Comparison of ENCODE assay signal across 8 cellular contexts in the genomic region with DNA sequence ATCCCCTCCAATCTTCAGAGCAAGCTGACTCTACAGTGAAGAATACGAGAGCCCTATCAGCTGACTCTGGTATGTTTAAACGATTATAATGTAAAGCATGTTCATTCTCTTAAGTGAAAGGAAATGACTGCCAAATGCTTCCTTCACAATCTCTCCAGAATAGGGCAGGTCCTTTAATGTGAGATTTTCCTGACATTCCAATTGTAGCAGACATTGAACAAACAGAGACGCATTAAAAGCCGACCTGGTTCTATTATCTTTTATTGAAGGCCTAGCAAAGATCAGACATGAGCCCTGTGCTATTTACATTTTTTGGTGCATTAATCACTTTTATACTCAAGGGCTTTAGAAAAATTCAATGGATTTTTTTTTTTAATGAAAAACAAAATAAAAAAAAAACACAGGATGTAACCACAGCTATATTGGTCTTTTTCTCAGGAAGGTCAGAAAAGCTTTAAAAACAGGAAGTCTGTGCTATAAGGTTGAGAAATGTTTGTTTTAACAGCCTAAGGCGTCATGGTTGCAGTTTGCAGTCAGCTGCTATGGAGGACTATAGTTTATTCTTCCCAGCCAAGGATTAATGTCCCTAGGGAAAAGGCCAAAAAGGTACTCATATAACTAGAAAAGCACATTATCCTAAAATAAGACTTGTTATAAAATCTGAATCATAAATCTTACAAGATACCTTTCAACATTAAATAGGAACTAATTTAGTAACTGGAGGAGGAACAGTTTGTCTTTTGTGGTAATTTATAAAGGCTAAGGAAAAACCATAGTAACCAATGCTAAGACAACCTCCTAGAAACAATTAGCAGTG.
DNase-seq lines count a peak whose midpoint lies in the region; ATAC-seq and TF ChIP-seq lines count a peak whose summit lies in the region.

No MANE protein-coding gene starts in this region.

- peaks cover 12% of the 10 kb centered on the region for H3K36me3 Mint-ChIP-seq in Caco-2 (ENCODE audit: insufficient read depth, unreplicated experiment)

- no peak overlapping the region for H4K91ac ChIP-seq in IMR-90 (ENCODE audit: insufficient read depth, low read depth, low read length)

- TF ChIP-seq RAD21 in IMR-90 (IDR thresholded peaks at IDR 0.05; ENCODE audit: low read length), result no peak

- no peak overlapping the region for H3K23ac ChIP-seq in IMR-90 (ENCODE audit: low read depth, low read length)

- peak overlapping the region; percentile 58; the same call in 1 of the 2 replicates for H3K18ac ChIP-seq in IMR-90 (ENCODE audit: low read depth, low read length)

- peak overlapping the region; percentile 79 for H3K27ac Mint-ChIP-seq in Caco-2 (ENCODE audit: unreplicated experiment)

- dilution Hi-C loops in IMR-90 (cut with HindIII; ENCODE audit: low sequenced_read_pairs, unreplicated experiment), result no loop called here

- H3K9ac ChIP-seq in IMR-90 (ENCODE audit: low read depth, low read length), result no peak overlapping the region
- 0 out of 2 replicates have a peak overlapping the region, but pooled peaks have one; percentile 2 for H3K9ac ChIP-seq in OCI-LY3 (ENCODE audit: low read length)

- H3K27me3 ChIP-seq in Caco-2 (replicated peaks; ENCODE audit: control insufficient read depth, insufficient read depth, low read length) (no peaks in the 10 kb centered on the region), IMR-90 (ENCODE audit: control insufficient read depth, insufficient read depth, low read length) (no peaks in the 10 kb centered on the region), OCI-LY3 (ENCODE audit: low read depth, low read length) (no peaks in the 10 kb centered on the region), right lobe of liver (no peaks in the 10 kb centered on the region), thymus (ENCODE audit: control insufficient read depth, insufficient read depth) (no peaks in the 10 kb centered on the region)

- TF ChIP-seq CTCF in Caco-2 (IDR thresholded peaks at IDR 0.05; ENCODE audit: insufficient read depth in 1 of 2, low read depth in 1 of 2, low read length in 1 of 2, severe bottlenecking in 1 of 2, unreplicated experiment in 1 of 2), result no peak
- no peak for TF ChIP-seq CTCF in IMR-90 (conservative IDR thresholded peaks at IDR 0.05; ENCODE audit: low read depth, low read length)
- TF ChIP-seq CTCF in OCI-LY3 (IDR thresholded peaks at IDR 0.05; ENCODE audit: low read depth, low read length), result no peak
- no peak for TF ChIP-seq CTCF in cardiac fibroblast (IDR thresholded peaks at IDR 0.05; ENCODE audit: low read depth, low read length)
- no peak for TF ChIP-seq CTCF in right lobe of liver (IDR thresholded peaks at IDR 0.05)

- H3K27ac ChIP-seq in IMR-90 (ENCODE audit: insufficient read depth, low read length) (peak overlapping the region; percentile 64; the same call in 1 of the 2 replicates), OCI-LY3 (ENCODE audit: low read length) (no peak overlapping the region), right lobe of liver (peak overlapping the region; percentile 25 to 53 (median 41)), thymus (ENCODE audit: low read depth) (peak overlapping the region; percentile 21)

- no CpG with 5 or more reads among the region's 5 CpGs for WGBS in IMR-90 (ENCODE audit: extremely low coverage in 2 of 2, insufficient read length in 1 of 2), 2 experiments
- WGBS in right lobe of liver (ENCODE audit: insufficient coverage, low coverage, low lambda C conversion rate, missing lambda C conversion rate), result 9% methylated on average over 5 of the region's 5 CpGs
- 20% methylated on average over 5 of the region's 5 CpGs for WGBS in thymus

- peaks cover 3% of the 10 kb centered on the region; the same call in 1 of the 2 replicates for H3K79me2 ChIP-seq in OCI-LY3 (ENCODE audit: low read length)

- no peak overlapping the region for H3K4me3 ChIP-seq in Caco-2 (ENCODE audit: low read depth, low read length)
- no peak overlapping the region for H3K4me3 ChIP-seq in IMR-90 (ENCODE audit: insufficient read depth, low read depth, low read length)
- no peak overlapping the region for H3K4me3 ChIP-seq in OCI-LY3 (ENCODE audit: low read length)
- peak overlapping the region in 1 of 2 donors; percentile 21 for H3K4me3 ChIP-seq in cardiac fibroblast (replicated peaks in 1 of 2; ENCODE audit: low read depth in 2 of 2, low read length in 2 of 2)
- H3K4me3 ChIP-seq in right lobe of liver, result no peak overlapping the region
- no peak overlapping the region for H3K4me3 ChIP-seq in thymus (ENCODE audit: low read length)

- peak overlapping the region; percentile 86 for H2BK5ac ChIP-seq in IMR-90 (ENCODE audit: low read depth, low read length, poor library complexity, severe bottlenecking)

- H2AK9ac ChIP-seq in IMR-90 (replicated peaks; ENCODE audit: low read depth, low read length, poor library complexity), result no peak overlapping the region

- intact Hi-C loops in Caco-2 (cut with micrococcal nuclease; ENCODE audit: unreplicated experiment), result no loop called here
- intact Hi-C loops in IMR-90 (cut with micrococcal nuclease), result no loop called here
- intact Hi-C loops in right lobe of liver (cut with DNase I), result no loop called here

- in situ Hi-C loops in IMR-90 (cut with MboI; ENCODE audit: low sequenced_read_pairs), result loop anchor here (25.0 kb wide), 1 partner anchor 725 kb away; no protein-coding TSS in a partner anchor

- ATAC-seq in IMR-90 (ENCODE audit: low read depth) (peak; percentile 90), right lobe of liver (peak; percentile 65 to 80 (median 75))

- H2AK5ac ChIP-seq in IMR-90 (ENCODE audit: low read depth, low read length), result no peak overlapping the region

- TF ChIP-seq POLR2A in IMR-90 (IDR thresholded peaks at IDR 0.05; ENCODE audit: low read depth, low read length), result no peak
- no peak for TF ChIP-seq POLR2A in right lobe of liver (IDR thresholded peaks at IDR 0.05)

- H3K56ac ChIP-seq in IMR-90 (ENCODE audit: extremely low read depth, insufficient read depth, low read length), result peak overlapping the region; percentile 45; the same call in 1 of the 2 replicates

- H3K4me2 ChIP-seq in IMR-90 (ENCODE audit: low read depth, low read length), result peak overlapping the region; percentile 77
- peak overlapping the region; percentile 36 for H3K4me2 ChIP-seq in OCI-LY3 (ENCODE audit: low read length)

- H3K4me1 ChIP-seq in Caco-2, result peaks cover 42% of the 10 kb centered on the region
- H3K4me1 ChIP-seq in IMR-90 (ENCODE audit: control insufficient read depth, insufficient read depth, low read length), result peaks cover 8% of the 10 kb centered on the region
- H3K4me1 ChIP-seq in OCI-LY3 (ENCODE audit: low read length), result peaks cover 13% of the 10 kb centered on the region
- H3K4me1 ChIP-seq in right lobe of liver, result peaks cover 0 to 26% (median 12%) of the 10 kb centered on the region in 4 donors
- H3K4me1 ChIP-seq in thymus (ENCODE audit: control insufficient read depth, insufficient read depth, low read length), result no peaks in the 10 kb centered on the region

- POLR2A ChIA-PET in Caco-2 (lab: Charles Lee) (interaction anchor here (0.7 to 1.4 kb wide), 2 partner anchors 9 to 76 kb away, joined by 4 read pairs; no protein-coding TSS in a partner anchor), IMR-90 (lab: Charles Lee; ENCODE audit: unreplicated experiment) (interaction anchor here (1.0 kb wide), 1 partner anchor 12 kb away, joined by 3 read pairs; no protein-coding TSS in a partner anchor)

- no peak overlapping the region for H2BK15ac ChIP-seq in IMR-90 (ENCODE audit: low read depth, low read length)

- H3K4me3 Mint-ChIP-seq in Caco-2 (ENCODE audit: unreplicated experiment), result peak overlapping the region; percentile 68

- H3K4me1 Mint-ChIP-seq in Caco-2 (ENCODE audit: low read depth, unreplicated experiment), result peaks cover 30% of the 10 kb centered on the region

- H3K9me3 ChIP-seq in Caco-2 (no peaks in the 10 kb centered on the region), IMR-90 (ENCODE audit: control insufficient read depth, insufficient read depth, low read length) (no peaks in the 10 kb centered on the region), OCI-LY3 (ENCODE audit: insufficient read depth, low read length) (no peaks in the 10 kb centered on the region), right lobe of liver (no peaks in the 10 kb centered on the region), thymus (ENCODE audit: control insufficient read depth) (no peaks in the 10 kb centered on the region)

- H3K79me1 ChIP-seq in IMR-90 (ENCODE audit: low read depth in 1 of 2, low read length in 2 of 2), result peaks cover 19 to 39% of the 10 kb centered on the region in 2 experiments

- peaks cover 7% of the 10 kb centered on the region; the same call in 1 of the 2 replicates for H4K20me1 ChIP-seq in IMR-90 (ENCODE audit: insufficient read depth, low read length)
- no peaks in the 10 kb centered on the region for H4K20me1 ChIP-seq in OCI-LY3 (ENCODE audit: insufficient read depth, low read length)

- H3K9me3 Mint-ChIP-seq in Caco-2 (ENCODE audit: unreplicated experiment), result peaks cover 10% of the 10 kb centered on the region

- DNase-seq in Caco-2 (peak in 1 of 2 experiments; percentile 50), IMR-90 (peak; percentile 96), cardiac fibroblast (ENCODE audit: low read depth in 2 of 2) (peak; percentile 95 to 97), right lobe of liver (no peak), ecto neural progenitor cell (ENCODE audit: low spot score) (no peak)
- DNase-seq in stimulated activated naive CD4-positive, alpha-beta T cell treated with Interleukin-2 at 50 U/mL for 16 hours (lab: John Stamatoyannopoulos, UW), result no peak

- H3K9me1 ChIP-seq in IMR-90 (ENCODE audit: insufficient read depth, low read length), result no peaks in the 10 kb centered on the region

- CTCF ChIA-PET in Caco-2 (lab: Charles Lee) (interaction anchor here (0.5 to 1.5 kb wide), 2 partner anchors 136 to 671 kb away, joined by 3 to 4 read pairs; no protein-coding TSS in a partner anchor), IMR-90 (lab: Yijun Ruan, JAX) (interaction anchor here (0.6 to 0.7 kb wide), 2 partner anchors 71 to 166 kb away, joined by 3 to 4 read pairs; no protein-coding TSS in a partner anchor)

- H3K36me3 ChIP-seq in Caco-2 (ENCODE audit: control insufficient read depth, insufficient read depth, low read length), result no peaks in the 10 kb centered on the region; the same call in 1 of the 2 replicates
- H3K36me3 ChIP-seq in IMR-90 (ENCODE audit: control insufficient read depth, insufficient read depth, low read length), result no peaks in the 10 kb centered on the region
- no peaks in the 10 kb centered on the region for H3K36me3 ChIP-seq in OCI-LY3 (replicated peaks; ENCODE audit: low read depth, low read length)
- no peaks in the 10 kb centered on the region for H3K36me3 ChIP-seq in right lobe of liver
- H3K36me3 ChIP-seq in thymus (ENCODE audit: control insufficient read depth, insufficient read depth), result no peaks in the 10 kb centered on the region

- no TSS peak for BruUV-seq in Caco-2 (replicated peaks; lab: Mats Ljungman, UMichigan)
- BruUV-seq in IMR-90 (replicated peaks; lab: Mats Ljungman, UMichigan), result no TSS peak

- H2BK120ac ChIP-seq in IMR-90 (ENCODE audit: low read depth, low read length), result peak overlapping the region; percentile 1; the same call in 1 of the 2 replicates

- 0 out of 2 replicates have a peak overlapping the region, but pooled peaks have one; percentile 2 for H2BK20ac ChIP-seq in IMR-90 (ENCODE audit: low read depth, low read length)

- peak overlapping the region in 1 of 2 experiments; percentile 30; a peak in 1 of 4 replicates for H4K8ac ChIP-seq in IMR-90 (ENCODE audit: low read depth in 2 of 2, low read length in 2 of 2)

- H3K4ac ChIP-seq in IMR-90 (ENCODE audit: low read depth, low read length), result peak overlapping the region; percentile 39; the same call in 1 of the 2 replicates

- H3K27me3 Mint-ChIP-seq in Caco-2 (ENCODE audit: insufficient read depth, unreplicated experiment), result no peaks in the 10 kb centered on the region

- H3K14ac ChIP-seq in IMR-90 (replicated peaks; ENCODE audit: low read depth, low read length), result no peak overlapping the region

- no peak overlapping the region for H2AFZ ChIP-seq in IMR-90 (replicated peaks; ENCODE audit: low read length, poor library complexity)
- no peak overlapping the region for H2AFZ ChIP-seq in OCI-LY3 (ENCODE audit: low read depth, low read length)

- H4K5ac ChIP-seq in IMR-90 (ENCODE audit: low read depth, low read length), result no peak overlapping the region; the same call in 1 of the 2 replicates

Comparison
In these comparisons a context has a peak if more than half of its experiments do, and no peak if none do; other contexts are left out.
1. DNase-seq: peak in IMR-90 (single experiment) and cardiac fibroblast (2 of 2); none in right lobe of liver (0 of 3), ecto neural progenitor cell (single experiment) and stimulated activated naive CD4-positive, alpha-beta T cell treated with Interleukin-2 at 50 U/mL for 16 hours (single experiment).